Comparison of ENCODE assay signal across 32 cellular contexts in the genomic region with DNA sequence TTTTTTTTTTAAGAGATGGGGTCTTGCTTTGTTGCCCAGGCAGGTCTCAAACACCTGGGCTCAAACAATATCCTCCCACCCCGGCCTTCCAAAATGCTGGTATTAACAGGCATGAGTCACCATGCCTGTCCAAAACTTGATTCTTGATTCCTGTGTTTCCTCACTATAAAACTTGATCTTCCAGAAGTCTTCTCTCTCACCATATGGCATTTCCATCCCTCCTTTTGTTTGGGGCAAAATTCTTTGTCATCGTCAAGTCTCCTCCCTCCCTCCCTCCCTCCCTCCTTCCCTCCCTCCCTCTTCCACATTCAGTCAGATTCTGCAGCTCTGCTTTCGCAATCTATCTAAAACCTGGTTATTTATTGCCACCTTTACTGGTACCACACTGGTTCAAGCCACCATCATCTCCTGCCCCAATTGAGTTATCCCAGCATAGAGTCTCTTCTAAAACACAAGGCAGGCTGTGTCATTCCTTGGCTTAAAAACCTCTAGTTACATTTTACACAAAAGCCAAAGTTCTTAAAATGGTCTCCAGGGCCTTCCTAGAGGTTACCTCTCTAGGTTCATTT.
A peak's percentile ranks its signal among the peaks of the same experiment; 100 is the strongest.
DNase-seq lines count a peak whose midpoint lies in the region; ATAC-seq and TF ChIP-seq lines count a peak whose summit lies in the region.
"Had no signal": no experiment of that assay in that cellular context is flagged by ENCODE, and none has a peak within 500 bp of the region (broad histone marks: within the 10 kb centered on the region; RNA-seq: fewer than 3 reads in every experiment).

No MANE protein-coding gene starts in this region.

- H3K27me3 Mint-ChIP-seq in MCF 10A (ENCODE audit: insufficient read depth, unreplicated experiment), result no peaks in the 10 kb centered on the region
- no peaks in the 10 kb centered on the region for H3K27me3 Mint-ChIP-seq in natural killer cell treated with Interleukin-12 subunit alpha and Interleukin-12 subunit beta and Interleukin-15 and Interleukin-18, amount 100 ng/mL, for 72 hours
- H3K27me3 Mint-ChIP-seq: activated CD4-positive, alpha-beta T cell treated with anti-CD3 and anti-CD28 coated beads, Interleukin-2, amount 10 ng/mL, durations not matched to agents 7 days and 5 days; naive thymus-derived CD8-positive, alpha-beta T cell had no signal

- CTCF ChIA-PET in MCF 10A (lab: Yijun Ruan, JAX), result interaction anchor here (2.6 kb wide), 1 partner anchor 10 kb away, joined by 22 read pairs; no protein-coding TSS in a partner anchor

- intact Hi-C loops in MCF 10A (cut with micrococcal nuclease) (no loop called here), breast epithelium (cut with DNase I; ENCODE audit: low total_unique reads) (no loop called here)

- no TSS peak for BruUV-seq in MCF 10A (replicated peaks; lab: Mats Ljungman, UMichigan)

- H3K36me3 ChIP-seq in breast epithelium (peaks cover 5% of the 10 kb centered on the region), adipocyte (ENCODE audit: control insufficient read depth, insufficient read depth, low read length, severe bottlenecking) (peaks cover 83% of the 10 kb centered on the region)

- DNase-seq in MCF 10A (ENCODE audit: unreplicated experiment) (peak; percentile 21), breast epithelium (ENCODE audit: low spot score in 2 of 2) (no peak), adipocyte (ENCODE audit: low read depth) (peak; percentile 42), fibroblast of peridontal ligament (ENCODE audit: extremely low read depth) (peak; percentile 49), GM03348 (ENCODE audit: low spot score) (no peak), SW 1271 (lab: John Stamatoyannopoulos, UW) (no peak)
- DNase-seq in natural killer cell treated with Interleukin-12 subunit alpha and Interleukin-12 subunit beta and Interleukin-15 and Interleukin-18, amount 100 ng/mL, for 72 hours (ENCODE audit: low spot score), result no peak
- DNase-seq: activated CD4-positive, alpha-beta T cell treated with anti-CD3 and anti-CD28 coated beads, Interleukin-2, amount 10 ng/mL, durations not matched to agents 7 days and 5 days; activated naive CD4-positive, alpha-beta T cell treated with Interleukin-2 at 50 U/mL for 16 hours; activated T-cell treated with anti-CD3 and anti-CD28 coated beads, Interleukin-2, amount 50 U/mL, for 48 hours; cortex of kidney; DMS 273 treated with DMSO at 0.1 percent for 48 hours; gastrocnemius medialis; GDM1; hypothalamus; Karpas-422; naive thymus-derived CD8-positive, alpha-beta T cell; NCI-H1092 treated with DMSO at 0.1 percent for 48 hours; NCI-H1930; NCI-H226; NCI-H748 treated with DMSO at 0.1 percent for 48 hours; stimulated activated CD4-positive, alpha-beta T cell treated with anti-CD3 and anti-CD28 coated beads, Interleukin-12 subunit alpha, Interleukin-12 subunit beta, amount 100 ng/mL, for 4 hours; stimulated activated CD4-positive, alpha-beta T cell treated with anti-CD3 and anti-CD28 coated beads, Interleukin-4, amount 100 ng/mL, for 24 hours; stimulated activated naive CD4-positive, alpha-beta T cell had no signal

- no peak for ATAC-seq in HG02642 (IDR thresholded peaks at IDR 0.05; ENCODE audit: poor library complexity, unreplicated experiment)
- no peak for ATAC-seq in natural killer cell treated with Interleukin-12 subunit alpha and Interleukin-12 subunit beta and Interleukin-15 and Interleukin-18, amount 100 ng/mL, for 72 hours
- ATAC-seq: gastrocnemius medialis; left lobe of liver; naive thymus-derived CD8-positive, alpha-beta T cell had no signal

- no peaks in the 10 kb centered on the region for H3K9me3 Mint-ChIP-seq in MCF 10A (ENCODE audit: unreplicated experiment)
- H3K9me3 Mint-ChIP-seq in natural killer cell treated with Interleukin-12 subunit alpha and Interleukin-12 subunit beta and Interleukin-15 and Interleukin-18, amount 100 ng/mL, for 72 hours, result no peaks in the 10 kb centered on the region
- H3K9me3 Mint-ChIP-seq: activated CD4-positive, alpha-beta T cell treated with anti-CD3 and anti-CD28 coated beads, Interleukin-2, amount 10 ng/mL, durations not matched to agents 7 days and 5 days; naive thymus-derived CD8-positive, alpha-beta T cell; T-helper 2 cell treated with Interferon-gamma antibody and Interleukin-4, amounts not matched to agents 5 μg/mL and 100 μg/mL, for 36 hours had no signal

- peaks cover 69% of the 10 kb centered on the region for H3K36me3 Mint-ChIP-seq in MCF 10A (ENCODE audit: insufficient read depth, unreplicated experiment)
- peaks cover 22% of the 10 kb centered on the region for H3K36me3 Mint-ChIP-seq in natural killer cell treated with Interleukin-12 subunit alpha and Interleukin-12 subunit beta and Interleukin-15 and Interleukin-18, amount 100 ng/mL, for 72 hours

- H3K9me3 ChIP-seq in breast epithelium (no peaks in the 10 kb centered on the region), adipocyte (ENCODE audit: control insufficient read depth, low read length) (no peaks in the 10 kb centered on the region)
- H3K9me3 ChIP-seq: gastrocnemius medialis, right atrium auricular region had no signal

- H3K27ac ChIP-seq in breast epithelium, result no peak overlapping the region
- H3K27ac ChIP-seq: C4-2B, cardiac muscle cell, gastrocnemius medialis, right atrium auricular region, SK-N-MC, VCaP had no signal

- no peak overlapping the region for H3K4me3 Mint-ChIP-seq in MCF 10A (ENCODE audit: unreplicated experiment)
- H3K4me3 Mint-ChIP-seq in natural killer cell treated with Interleukin-12 subunit alpha and Interleukin-12 subunit beta and Interleukin-15 and Interleukin-18, amount 100 ng/mL, for 72 hours, result no peak overlapping the region
- H3K4me3 Mint-ChIP-seq: activated CD4-positive, alpha-beta T cell treated with anti-CD3 and anti-CD28 coated beads, Interleukin-2, amount 10 ng/mL, durations not matched to agents 7 days and 5 days; naive thymus-derived CD8-positive, alpha-beta T cell; T-helper 2 cell treated with Interferon-gamma antibody and Interleukin-4, amounts not matched to agents 5 μg/mL and 100 μg/mL, for 36 hours had no signal

- H3K27ac Mint-ChIP-seq in MCF 10A (ENCODE audit: low read depth, unreplicated experiment), result no peak overlapping the region
- H3K27ac Mint-ChIP-seq in natural killer cell treated with Interleukin-12 subunit alpha and Interleukin-12 subunit beta and Interleukin-15 and Interleukin-18, amount 100 ng/mL, for 72 hours, result peak overlapping the region in 1 of 2 donors; percentile 7
- H3K27ac Mint-ChIP-seq: activated CD4-positive, alpha-beta T cell treated with anti-CD3 and anti-CD28 coated beads, Interleukin-2, amount 10 ng/mL, durations not matched to agents 7 days and 5 days; T-helper 2 cell treated with Interferon-gamma antibody and Interleukin-4, amounts not matched to agents 5 μg/mL and 100 μg/mL, for 36 hours had no signal

- TF ChIP-seq POLR2A in breast epithelium (IDR thresholded peaks at IDR 0.05), result no peak

- no peak overlapping the region for H3K9ac ChIP-seq in adipocyte (ENCODE audit: low read length)

- TF ChIP-seq CTCF in MCF 10A (IDR thresholded peaks at IDR 0.05; ENCODE audit: unreplicated experiment) (no peak), breast epithelium (IDR thresholded peaks at IDR 0.05) (no peak)

- peaks cover 6% of the 10 kb centered on the region for H3K4me1 Mint-ChIP-seq in MCF 10A (ENCODE audit: insufficient read depth, unreplicated experiment)
- H3K4me1 Mint-ChIP-seq in natural killer cell treated with Interleukin-12 subunit alpha and Interleukin-12 subunit beta and Interleukin-15 and Interleukin-18, amount 100 ng/mL, for 72 hours (ENCODE audit: low read depth in 2 of 2), result peaks cover 0 to 4% of the 10 kb centered on the region in 2 donors
- H3K4me1 Mint-ChIP-seq: activated CD4-positive, alpha-beta T cell treated with anti-CD3 and anti-CD28 coated beads, Interleukin-2, amount 10 ng/mL, durations not matched to agents 7 days and 5 days; naive thymus-derived CD8-positive, alpha-beta T cell had no signal

- H3K4me3 ChIP-seq in breast epithelium (no peak overlapping the region), adipocyte (ENCODE audit: low read length) (no peak overlapping the region)
- H3K4me3 ChIP-seq: cardiac muscle cell, gastrocnemius medialis, right atrium auricular region, SK-N-MC had no signal

- no peaks in the 10 kb centered on the region for H3K4me1 ChIP-seq in breast epithelium
- peaks cover 29% of the 10 kb centered on the region for H3K4me1 ChIP-seq in adipocyte (ENCODE audit: control insufficient read depth, insufficient read depth, low read length)
- H3K4me1 ChIP-seq: gastrocnemius medialis, right atrium auricular region had no signal

- POLR2A ChIA-PET in MCF 10A (lab: Yijun Ruan, JAX), result interaction anchor here (0.6 kb wide), 1 partner anchor 37 kb away, joined by 3 read pairs; no protein-coding TSS in a partner anchor

- H3K27me3 ChIP-seq in breast epithelium (no peaks in the 10 kb centered on the region), adipocyte (replicated peaks; ENCODE audit: control insufficient read depth, insufficient read depth, low read length) (no peaks in the 10 kb centered on the region)
- H3K27me3 ChIP-seq: cardiac muscle cell, gastrocnemius medialis, right atrium auricular region had no signal

Comparison
In these comparisons a context has a peak if more than half of its experiments do, and no peak if none do; other contexts are left out.
1. DNase-seq: peak in MCF 10A (single experiment), adipocyte (single experiment) and fibroblast of peridontal ligament (single experiment); none in breast epithelium (0 of 2), GM03348 (single experiment), SW 1271 (0 of 2) and natural killer cell treated with Interleukin-12 subunit alpha and Interleukin-12 subunit beta and Interleukin-15 and Interleukin-18, amount 100 ng/mL, for 72 hours (single experiment).